1 cellular context compared by ENCODE assay signal in the genomic region with DNA sequence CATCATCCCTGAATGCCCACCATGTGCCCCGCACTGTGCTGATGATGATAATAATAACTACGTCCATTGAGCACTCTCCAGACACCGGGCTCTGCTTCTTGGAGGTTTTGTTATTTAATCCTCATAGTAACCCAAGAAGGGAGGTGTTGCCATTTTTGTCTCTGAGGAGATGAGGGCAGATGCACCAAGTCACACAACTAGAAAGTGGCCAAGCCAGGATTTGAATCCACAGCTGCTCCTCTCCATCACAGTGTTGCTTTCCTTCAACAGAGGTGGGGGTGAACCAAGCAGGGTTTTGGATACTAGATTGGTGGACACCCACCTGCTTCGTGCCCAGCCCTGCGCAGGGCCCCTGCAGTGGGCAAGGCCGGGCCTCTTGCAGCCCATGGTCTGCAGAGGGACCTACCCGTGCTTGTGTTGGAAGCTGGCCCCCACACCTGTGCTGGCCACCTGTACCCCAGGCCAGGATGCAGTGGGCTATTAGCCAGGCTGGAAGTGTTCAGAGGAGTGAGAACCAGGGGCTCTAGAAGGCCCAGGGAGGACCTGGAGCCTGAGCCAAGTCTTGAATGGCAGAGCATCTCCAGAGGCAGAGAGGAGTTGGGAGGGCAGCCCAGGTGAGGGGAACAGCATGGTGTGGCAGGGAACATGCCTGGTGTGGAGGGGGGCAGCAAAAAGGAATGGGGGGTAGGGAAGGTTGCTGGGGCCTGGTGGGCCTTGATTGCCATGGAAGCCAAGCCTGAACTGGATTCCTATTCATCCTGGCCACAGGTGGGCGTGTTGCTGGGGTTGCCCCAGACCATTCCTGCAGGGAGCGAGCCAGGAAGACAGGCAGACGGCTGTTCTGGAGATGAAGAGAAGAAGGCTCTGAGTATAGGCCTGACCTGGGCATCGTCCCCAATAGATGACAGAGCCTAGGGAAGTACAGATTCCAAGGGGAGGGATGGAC.
TF ChIP-seq lines count a peak whose summit lies in the region.

No MANE protein-coding gene starts in this region.

TF ChIP-seq in K562, 482 proteins besides CTCF, POLR2A, EP300 and RAD21:
- TF ChIP-seq, protein P1, sequence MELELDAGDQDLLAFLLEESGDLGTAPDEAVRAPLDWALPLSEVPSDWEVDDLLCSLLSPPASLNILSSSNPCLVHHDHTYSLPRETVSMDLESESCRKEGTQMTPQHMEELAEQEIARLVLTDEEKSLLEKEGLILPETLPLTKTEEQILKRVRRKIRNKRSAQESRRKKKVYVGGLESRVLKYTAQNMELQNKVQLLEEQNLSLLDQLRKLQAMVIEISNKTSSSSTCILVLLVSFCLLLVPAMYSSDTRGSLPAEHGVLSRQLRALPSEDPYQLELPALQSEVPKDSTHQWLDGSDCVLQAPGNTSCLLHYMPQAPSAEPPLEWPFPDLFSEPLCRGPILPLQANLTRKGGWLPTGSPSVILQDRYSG (tag; conservative IDR thresholded peaks at IDR 0.05; ENCODE audit: low read depth): no peak
- peak; percentile 43; the same call in 1 of the 2 replicates for TF ChIP-seq POLR2G (IDR thresholded peaks at IDR 0.05; ENCODE audit: low read depth, low read length)
TF ChIP-seq in K562: peak in this region for 1.
